1 cellular context compared by ENCODE assay signal in the genomic region with DNA sequence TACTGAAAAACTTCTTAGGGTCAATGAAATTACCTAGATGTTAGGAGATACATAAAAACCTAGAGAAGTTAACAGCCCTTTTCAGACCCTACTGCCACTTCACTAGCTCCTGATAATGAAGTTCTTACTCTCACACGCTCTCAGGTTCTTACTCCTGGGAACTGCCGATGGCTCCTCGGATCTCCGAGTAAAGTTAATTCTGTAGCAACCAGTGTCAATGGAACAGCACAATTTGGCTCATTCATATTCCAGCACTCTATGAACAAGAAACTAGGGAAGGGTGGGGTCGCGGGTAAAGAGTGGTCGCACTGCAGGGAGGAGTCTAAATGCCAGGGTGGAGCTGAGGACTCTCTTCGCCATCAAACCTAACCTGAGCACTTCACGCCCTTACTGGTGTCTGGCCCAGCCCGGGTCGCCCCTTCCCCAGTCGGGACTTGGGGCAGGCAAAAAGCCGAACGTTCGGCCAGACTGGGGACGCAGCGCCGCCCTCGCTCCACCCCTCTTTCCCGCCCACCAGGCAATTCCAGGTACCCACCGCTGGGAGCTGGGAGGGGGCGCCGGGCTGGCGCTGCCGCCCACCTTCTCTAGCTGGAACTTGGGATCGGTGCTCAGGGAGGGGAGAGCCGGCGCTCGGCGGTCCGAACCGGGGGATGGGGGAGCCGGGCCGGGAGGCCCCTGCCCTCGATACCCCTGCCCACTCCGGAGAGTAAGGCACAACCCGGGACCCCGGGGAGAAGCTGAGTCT.
TF ChIP-seq lines count a peak whose summit lies in the region.

No MANE protein-coding gene starts in this region.

TF ChIP-seq in IMR-90, 13 proteins besides CTCF, POLR2A, EP300 and RAD21:
- TF ChIP-seq NFE2L2 (IDR thresholded peaks at IDR 0.05; ENCODE audit: low read depth, low read length) (no peak), MAZ (IDR thresholded peaks at IDR 0.05; ENCODE audit: borderline replicate concordance, low read depth, low read length) (0 out of 2 replicates have a peak, but pooled peaks have one; percentile 10), CHD1 (IDR thresholded peaks at IDR 0.05; ENCODE audit: low read depth, low read length) (no peak)
